ENCODE assay signal across 19 cellular contexts in genomic region chr2:58019209-58019608, GRCh38. TPM values are rescaled to one million over a fixed set of nuclear protein-coding genes. Genes with fewer than 3 reads are reported as not detected.
DNase-seq lines count a peak whose midpoint lies in the region; ATAC-seq and TF ChIP-seq lines count a peak whose summit lies in the region.
"Had no signal": no experiment of that assay in that cellular context is flagged by ENCODE, and none has a peak within 500 bp of the region (broad histone marks: within the 10 kb centered on the region; RNA-seq: fewer than 3 reads in every experiment).

No MANE protein-coding gene starts in this region.

- H3K36me3 ChIP-seq in OCI-LY3 (replicated peaks; ENCODE audit: low read depth, low read length): no peaks in the 10 kb centered on the region
- H3K36me3 ChIP-seq in lower lobe of right lung: no peaks in the 10 kb centered on the region
- H3K36me3 ChIP-seq in smooth muscle cell (ENCODE audit: low read depth): no peaks in the 10 kb centered on the region
- H3K36me3 ChIP-seq: esophagus muscularis mucosa, pancreas had no signal

- no peaks in the 10 kb centered on the region for H3K27me3 ChIP-seq in OCI-LY3 (ENCODE audit: low read depth, low read length)
- H3K27me3 ChIP-seq in lower lobe of right lung (ENCODE audit: low read depth): no peaks in the 10 kb centered on the region
- H3K27me3 ChIP-seq in smooth muscle cell (ENCODE audit: low read depth): no peaks in the 10 kb centered on the region
- H3K27me3 ChIP-seq: esophagus muscularis mucosa, pancreas had no signal

- H3K4me1 ChIP-seq in OCI-LY3 (ENCODE audit: low read length): peaks cover 26% of the 10 kb centered on the region
- H3K4me1 ChIP-seq in lower lobe of right lung: no peaks in the 10 kb centered on the region
- H3K4me1 ChIP-seq in smooth muscle cell (ENCODE audit: low read depth): no peaks in the 10 kb centered on the region
- H3K4me1 ChIP-seq: esophagus muscularis mucosa, pancreas had no signal

- H3K79me2 ChIP-seq in OCI-LY3 (ENCODE audit: low read length) (no peaks in the 10 kb centered on the region), smooth muscle cell (ENCODE audit: low read depth) (no peaks in the 10 kb centered on the region)

- H2AFZ ChIP-seq in OCI-LY3 (ENCODE audit: low read depth, low read length) (no peak overlapping the region), smooth muscle cell (ENCODE audit: low read depth) (no peak overlapping the region)

- no peak for TF ChIP-seq CTCF in OCI-LY3 (IDR thresholded peaks at IDR 0.05; ENCODE audit: low read depth, low read length)
- TF ChIP-seq CTCF in lower lobe of right lung (IDR thresholded peaks at IDR 0.05): no peak
- TF ChIP-seq CTCF in smooth muscle cell (IDR thresholded peaks at IDR 0.05; ENCODE audit: borderline replicate concordance, insufficient read depth, poor library complexity, severe bottlenecking): no peak

- H3K27ac ChIP-seq in OCI-LY3 (ENCODE audit: low read length): no peak overlapping the region
- H3K27ac ChIP-seq in lower lobe of right lung: no peak overlapping the region
- no peak overlapping the region for H3K27ac ChIP-seq in smooth muscle cell (ENCODE audit: low read depth)
- H3K27ac ChIP-seq: esophagus muscularis mucosa, pancreas had no signal

- H3F3A ChIP-seq in smooth muscle cell (ENCODE audit: low read depth): no peaks in the 10 kb centered on the region

- H3K4me3 ChIP-seq in OCI-LY3 (ENCODE audit: low read length) (no peak overlapping the region), lower lobe of right lung (no peak overlapping the region), smooth muscle cell (no peak overlapping the region)
- H3K4me3 ChIP-seq: esophagus muscularis mucosa, pancreas had no signal

- no peak overlapping the region for H3K9ac ChIP-seq in OCI-LY3 (ENCODE audit: low read length)
- no peak overlapping the region for H3K9ac ChIP-seq in smooth muscle cell (ENCODE audit: low read depth)

- peak; percentile 63 for ATAC-seq in GM18502 (IDR thresholded peaks at IDR 0.05; ENCODE audit: poor library complexity, unreplicated experiment)
- ATAC-seq in GM21360 (IDR thresholded peaks at IDR 0.05; ENCODE audit: unreplicated experiment): peak; percentile 53
- peak; percentile 47 for ATAC-seq in HG03103 (IDR thresholded peaks at IDR 0.05; ENCODE audit: low read depth, unreplicated experiment)
- ATAC-seq in GM19023 (IDR thresholded peaks at IDR 0.05; ENCODE audit: unreplicated experiment): no peak
- ATAC-seq in lower lobe of right lung: no peak
- ATAC-seq: pancreas had no signal

- H3K9me3 ChIP-seq in OCI-LY3 (ENCODE audit: insufficient read depth, low read length) (no peaks in the 10 kb centered on the region; the same call in 1 of the 2 replicates), lower lobe of right lung (peaks cover 5% of the 10 kb centered on the region), smooth muscle cell (replicated peaks; ENCODE audit: low read depth) (peaks cover 7% of the 10 kb centered on the region)
- H3K9me3 ChIP-seq: esophagus muscularis mucosa, pancreas had no signal

- intact Hi-C loops in lower lobe of right lung (cut with DNase I): no loop called here

- DNase-seq in lower lobe of right lung (no peak), T-helper 1 cell (no peak), smooth muscle cell (lab: John Stamatoyannopoulos, UW; ENCODE audit: unreplicated experiment) (no peak)
- DNase-seq: activated CD4-positive, alpha-beta T cell treated with anti-CD3 and anti-CD28 coated beads, Interleukin-2, amount 10 ng/mL, durations not matched to agents 7 days and 5 days; activated gamma-delta T cell treated with Interleukin-2 at 50 U/mL for 16 hours; cerebellar nuclear complex; H7; mesendoderm; NCI-H1694 treated with DMSO at 0.1 percent for 48 hours; NK-92 treated with Interleukin-12 subunit alpha and Interleukin-12 subunit beta, amount 100 ng/mL, for 24 hours; pancreas; stimulated activated CD4-positive, alpha-beta T cell treated with anti-CD3 and anti-CD28 coated beads, Interleukin-1b, Interleukin-23, amount 100 ng/mL, for 48 hours; stimulated activated naive CD4-positive, alpha-beta T cell treated with Interleukin-2 at 50 U/mL for 16 hours had no signal

- peak overlapping the region; percentile 0; the same call in 1 of the 2 replicates for H3K4me2 ChIP-seq in OCI-LY3 (ENCODE audit: low read length)
- H3K4me2 ChIP-seq in smooth muscle cell: no peak overlapping the region

- 86% methylated on average over 2 of the region's 2 CpGs for WGBS in smooth muscle cell (ENCODE audit: low lambda C conversion rate)

- H4K20me1 ChIP-seq in OCI-LY3 (ENCODE audit: insufficient read depth, low read length): no peaks in the 10 kb centered on the region
- no peaks in the 10 kb centered on the region for H4K20me1 ChIP-seq in smooth muscle cell (ENCODE audit: low read depth)

RNA-seq across cellular contexts. Expression of gene VRK2, which starts 27.4 kb away (rescaled TPM):
- total RNA-seq in lower lobe of right lung (25.7 TPM), smooth muscle cell (35.5 and 37.9 TPM in 2 replicates)
- polyA plus RNA-seq in smooth muscle cell: 22.2 and 26.8 TPM in 2 replicates

Comparison
In these comparisons a context has a peak if more than half of its experiments do, and no peak if none do; other contexts are left out.
1. ATAC-seq: peak in GM18502 (single experiment), GM21360 (single experiment) and HG03103 (single experiment); none in GM19023 (single experiment) and lower lobe of right lung (0 of 2).